In the genomic region with DNA sequence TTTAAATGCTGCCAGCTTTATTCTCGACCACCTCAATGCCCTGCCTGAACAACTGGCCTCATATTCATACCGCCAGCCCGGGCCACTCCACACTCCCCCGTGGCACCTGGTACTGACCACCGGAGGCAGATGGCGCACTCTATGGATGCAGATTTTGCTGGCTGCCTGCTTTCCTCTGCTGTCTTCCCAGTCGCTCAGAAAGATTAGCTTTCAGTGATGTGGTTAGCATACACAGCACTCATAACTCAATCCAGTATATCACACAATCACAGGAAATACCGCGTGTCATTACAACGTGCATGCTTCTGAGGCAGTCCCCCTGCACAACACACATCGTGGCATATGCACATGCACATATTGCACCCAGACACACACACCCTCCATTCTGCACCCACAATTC, we compare ENCODE assay signal across 10 cellular contexts.
DNase-seq lines count a peak whose midpoint lies in the region; ATAC-seq, FAIRE-seq and TF ChIP-seq lines count a peak whose summit lies in the region.
"Had no signal": no experiment of that assay in that cellular context is flagged by ENCODE, and none has a peak within 500 bp of the region (broad histone marks: within the 10 kb centered on the region; RNA-seq: fewer than 3 reads in every experiment).

No MANE protein-coding gene starts in this region.

- H3K36me3 ChIP-seq in SK-N-SH (replicated peaks in 1 of 2; ENCODE audit: control insufficient read depth in 1 of 2, insufficient read depth in 2 of 2, low read length in 1 of 2) (no peaks in the 10 kb centered on the region), hepatocyte (replicated peaks; ENCODE audit: insufficient read depth, low read depth) (no peaks in the 10 kb centered on the region)
- H3K36me3 ChIP-seq: upper lobe of right lung had no signal

- 0 out of 2 replicates have a peak, but pooled peaks have one; percentile 16 for TF ChIP-seq CTCF in SK-N-SH (IDR thresholded peaks at IDR 0.05)
- no peak for TF ChIP-seq CTCF in hepatocyte (IDR thresholded peaks at IDR 0.05; ENCODE audit: poor library complexity)

- H2AFZ ChIP-seq in SK-N-SH (ENCODE audit: low read depth) (no peak overlapping the region), hepatocyte (no peak overlapping the region)

- peak in 1 of 2 experiments; percentile 57; a peak in 2 of 4 replicates for TF ChIP-seq EP300 in SK-N-SH (IDR thresholded peaks at IDR 0.05; ENCODE audit: borderline replicate concordance in 1 of 2, low read depth in 1 of 2, low read length in 1 of 2)

- H3K4me3 ChIP-seq in SK-N-SH (ENCODE audit: low read depth in 2 of 2, low read length in 1 of 2) (no peak overlapping the region), hepatocyte (no peak overlapping the region)
- H3K4me3 ChIP-seq: upper lobe of right lung had no signal

- WGBS in SK-N-SH (ENCODE audit: low lambda C conversion rate): 10% methylated on average over 11 of the region's 11 CpGs
- 69% methylated on average over 11 of the region's 11 CpGs for WGBS in hepatocyte (ENCODE audit: low lambda C conversion rate, missing lambda C conversion rate)

- POLR2A ChIA-PET in SK-N-SH (lab: Yijun Ruan, JAX): interaction anchor here (0.8 to 1.9 kb wide), 4 partner anchors 28 to 205 kb away, joined by 3 to 18 read pairs (median 4); no protein-coding TSS in a partner anchor

- H3K79me2 ChIP-seq in SK-N-SH (ENCODE audit: insufficient read depth) (no peaks in the 10 kb centered on the region), hepatocyte (no peaks in the 10 kb centered on the region)

- H3K4me2 ChIP-seq in SK-N-SH: no peak overlapping the region
- peak overlapping the region; percentile 51 for H3K4me2 ChIP-seq in hepatocyte

- no peaks in the 10 kb centered on the region for H3F3A ChIP-seq in SK-N-SH (replicated peaks; ENCODE audit: insufficient read depth)

- H3K9me2 ChIP-seq in SK-N-SH (no peaks in the 10 kb centered on the region), hepatocyte (replicated peaks; ENCODE audit: insufficient read depth) (no peaks in the 10 kb centered on the region)

- DNase-seq in stimulated activated CD4-positive, alpha-beta T cell treated with anti-CD3 and anti-CD28 coated beads, Interleukin-15, amount 100 ng/mL, for 24 hours: peak; percentile 3
- no peak for DNase-seq in stimulated activated CD4-positive, alpha-beta T cell treated with anti-CD3 and anti-CD28 coated beads, Interleukin-12 subunit alpha, Interleukin-12 subunit beta, amount 100 ng/mL, for 4 hours
- DNase-seq in SK-N-SH: peak; percentile 68
- no peak for DNase-seq in hepatocyte (ENCODE audit: low spot score)
- DNase-seq in GM12891 (ENCODE audit: insufficient read length, low spot score): no peak
- DNase-seq in NCI-H1105 (lab: John Stamatoyannopoulos, UW): no peak
- DNase-seq in activated effector memory CD4-positive, alpha-beta T cell treated with anti-CD3 and anti-CD28 coated beads, Interleukin-2, amount 50 U/mL, for 16 hours: no peak
- DNase-seq: NCI-H2029 had no signal

- CTCF ChIA-PET in SK-N-SH (lab: Yijun Ruan, JAX): interaction anchor here (0.8 to 1.6 kb wide), 8 partner anchors 9 to 226 kb away, joined by 3 to 5 read pairs (median 3); no protein-coding TSS in a partner anchor

- H3K27ac ChIP-seq in SK-N-SH (ENCODE audit: low read depth in 2 of 2, low read length in 1 of 2) (peak overlapping the region in 1 of 2 experiments; percentile 92; a peak in 2 of 4 replicates), hepatocyte (peak overlapping the region; percentile 49)
- H3K27ac ChIP-seq: upper lobe of right lung had no signal

- H3K27me3 ChIP-seq in SK-N-SH (ENCODE audit: insufficient read depth) (peaks cover 9% of the 10 kb centered on the region; the same call in 1 of the 2 replicates), hepatocyte (no peaks in the 10 kb centered on the region)
- H3K27me3 ChIP-seq: upper lobe of right lung had no signal

- H3K4me1 ChIP-seq in SK-N-SH (ENCODE audit: control insufficient read depth in 1 of 2, insufficient read depth in 2 of 2, low read depth in 1 of 2, low read length in 1 of 2) (peaks cover 0 to 31% of the 10 kb centered on the region in 2 experiments; a peak in 1 of 4 replicates), hepatocyte (ENCODE audit: insufficient read depth) (peaks cover 10% of the 10 kb centered on the region)
- H3K4me1 ChIP-seq: upper lobe of right lung had no signal

- FAIRE-seq in GM12891 (lab: Jason Lieb, UNC): no peak

- peak; percentile 38; the same call in 1 of the 2 replicates for TF ChIP-seq RAD21 in SK-N-SH (IDR thresholded peaks at IDR 0.05; ENCODE audit: low read length)

- H3K9me3 ChIP-seq in SK-N-SH (no peaks in the 10 kb centered on the region), hepatocyte (ENCODE audit: low read depth) (no peaks in the 10 kb centered on the region)
- H3K9me3 ChIP-seq: upper lobe of right lung had no signal

- ATAC-seq in HG02870 (IDR thresholded peaks at IDR 0.05; ENCODE audit: unreplicated experiment): no peak

- H4K20me1 ChIP-seq in SK-N-SH (ENCODE audit: insufficient read depth): no peaks in the 10 kb centered on the region
- H4K20me1 ChIP-seq in hepatocyte (ENCODE audit: insufficient read depth, poor library complexity, severe bottlenecking): no peaks in the 10 kb centered on the region

- H3K9ac ChIP-seq in SK-N-SH: no peak overlapping the region

- no peak for TF ChIP-seq POLR2A in GM12891 (IDR thresholded peaks at IDR 0.05; ENCODE audit: low read depth, low read length)

TF ChIP-seq in SK-N-SH, 30 proteins besides CTCF, POLR2A, EP300 and RAD21:
- TF ChIP-seq TAF1 (IDR thresholded peaks at IDR 0.05; ENCODE audit: borderline replicate concordance, low read depth, low read length): no peak
- peak; percentile 57; the same call in 1 of the 2 replicates for TF ChIP-seq GATA2 (CRISPR knock-in tag; IDR thresholded peaks at IDR 0.05)
- TF ChIP-seq MXI1 (IDR thresholded peaks at IDR 0.05; ENCODE audit: low read depth, low read length): peak; percentile 86; the same call in 1 of the 2 replicates

TF ChIP-seq in GM12891, 5 proteins besides CTCF, POLR2A, EP300 and RAD21:
- TF ChIP-seq SPI1 (IDR thresholded peaks at IDR 0.05; ENCODE audit: low read depth, low read length) (no peak), PAX5 (IDR thresholded peaks at IDR 0.05; ENCODE audit: insufficient read depth, low read length, severe bottlenecking) (no peak), POLR2AphosphoS5 (IDR thresholded peaks at IDR 0.05; ENCODE audit: low read depth, low read length) (no peak), POU2F2 (IDR thresholded peaks at IDR 0.05; ENCODE audit: low read depth, low read length) (no peak), TAF1 (IDR thresholded peaks at IDR 0.05; ENCODE audit: low read depth, low read length) (no peak)

Comparison
In these comparisons a context has a peak if more than half of its experiments do, and no peak if none do; other contexts are left out.
1. DNase-seq: peak in stimulated activated CD4-positive, alpha-beta T cell treated with anti-CD3 and anti-CD28 coated beads, Interleukin-15, amount 100 ng/mL, for 24 hours (single experiment) and SK-N-SH (single experiment); none in stimulated activated CD4-positive, alpha-beta T cell treated with anti-CD3 and anti-CD28 coated beads, Interleukin-12 subunit alpha, Interleukin-12 subunit beta, amount 100 ng/mL, for 4 hours (single experiment), hepatocyte (single experiment), GM12891 (single experiment), NCI-H1105 (single experiment) and activated effector memory CD4-positive, alpha-beta T cell treated with anti-CD3 and anti-CD28 coated beads, Interleukin-2, amount 50 U/mL, for 16 hours (single experiment).